Comparison of ENCODE assay signal across 26 cellular contexts in the genomic region with DNA sequence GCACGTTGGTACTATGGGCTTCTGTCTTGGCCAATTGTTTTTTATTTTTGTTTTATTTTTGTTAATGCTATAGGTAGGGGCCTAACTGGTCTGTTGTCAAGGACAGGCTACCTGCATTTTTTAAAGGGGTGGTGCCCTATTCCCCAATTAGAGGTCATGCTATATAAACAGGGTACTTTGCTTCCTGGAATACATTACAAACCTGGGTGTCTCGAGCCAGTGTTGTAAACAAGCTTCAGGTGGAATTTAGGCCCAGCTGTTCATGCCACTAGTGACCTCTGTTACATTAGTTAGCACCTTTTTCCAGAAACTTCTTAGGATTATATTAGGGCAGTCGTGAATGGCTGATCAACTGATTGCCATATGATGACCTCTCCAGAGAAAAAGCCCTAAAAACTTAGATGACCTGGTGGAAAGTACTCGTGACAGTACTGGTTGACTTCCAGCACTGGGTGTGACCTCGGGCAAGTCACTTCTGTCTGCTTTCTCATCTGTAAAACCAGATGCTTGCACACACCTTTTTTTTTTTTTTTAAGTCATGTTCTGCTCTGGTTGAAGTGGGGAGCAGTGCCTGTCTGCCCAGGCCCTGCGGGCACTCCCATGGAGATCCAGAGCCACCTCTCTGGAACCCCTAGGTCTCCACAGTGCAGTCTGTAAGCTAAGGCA. TPM values are rescaled to one million over a fixed set of nuclear protein-coding genes. Genes with fewer than 3 reads are reported as not detected.
DNase-seq lines count a peak whose midpoint lies in the region; ATAC-seq, FAIRE-seq and TF ChIP-seq lines count a peak whose summit lies in the region.
"Had no signal": no experiment of that assay in that cellular context is flagged by ENCODE, and none has a peak within 500 bp of the region (broad histone marks: within the 10 kb centered on the region; RNA-seq: fewer than 3 reads in every experiment).

No MANE protein-coding gene starts in this region.

- FAIRE-seq in pancreas (lab: Jason Lieb, UNC), result no peak
- FAIRE-seq: frontal cortex, GM19239, RCC 7860 had no signal

- peaks cover 16% of the 10 kb centered on the region for H3K27me3 Mint-ChIP-seq in endodermal cell (ENCODE audit: insufficient read depth)
- H3K27me3 Mint-ChIP-seq: activated CD4-positive, alpha-beta T cell treated with anti-CD3 and anti-CD28 coated beads, Interleukin-2, amount 10 ng/mL, durations not matched to agents 24 days and 14 days had no signal

- H3K27ac ChIP-seq in 22Rv1, result no peak overlapping the region
- H3K27ac ChIP-seq in PC-9, result no peak overlapping the region
- no peak overlapping the region for H3K27ac ChIP-seq in endodermal cell (ENCODE audit: low read depth, low read length)
- peak overlapping the region in 2 of 4 donors; percentile 39 to 82 for H3K27ac ChIP-seq in pancreas

- H3K27ac Mint-ChIP-seq in endodermal cell, result no peak overlapping the region
- H3K27ac Mint-ChIP-seq: activated CD4-positive, alpha-beta T cell treated with anti-CD3 and anti-CD28 coated beads, Interleukin-2, amount 10 ng/mL, durations not matched to agents 24 days and 14 days; stimulated activated effector memory CD8-positive, alpha-beta T cell treated with anti-CD3 and anti-CD28 coated beads, Interleukin-12 subunit alpha, Interleukin-12 subunit beta, amount 100 ng/mL, for 72 hours; T-helper 2 cell treated with Interferon-gamma antibody and Interleukin-4, amounts not matched to agents 5 μg/mL and 100 μg/mL, for 36 hours had no signal

- H3K9me3 ChIP-seq in PC-9 (ENCODE audit: insufficient read depth, low read depth), result no peaks in the 10 kb centered on the region
- H3K9me3 ChIP-seq in endodermal cell (ENCODE audit: control insufficient read depth, low read length), result no peaks in the 10 kb centered on the region
- no peaks in the 10 kb centered on the region for H3K9me3 ChIP-seq in pancreas

- no peaks in the 10 kb centered on the region for H3K36me3 Mint-ChIP-seq in endodermal cell (ENCODE audit: low read depth)
- H3K36me3 Mint-ChIP-seq: stimulated activated effector memory CD8-positive, alpha-beta T cell treated with anti-CD3 and anti-CD28 coated beads, Interleukin-12 subunit alpha, Interleukin-12 subunit beta, amount 100 ng/mL, for 72 hours had no signal

- no peak overlapping the region for H3K4me3 ChIP-seq in PC-9
- no peak overlapping the region for H3K4me3 ChIP-seq in endodermal cell (ENCODE audit: low read length)
- no peak overlapping the region for H3K4me3 ChIP-seq in pancreas

- H3K36me3 ChIP-seq in PC-9 (ENCODE audit: low read depth) (no peaks in the 10 kb centered on the region), endodermal cell (ENCODE audit: control insufficient read depth, insufficient read depth, low read length) (no peaks in the 10 kb centered on the region), pancreas (no peaks in the 10 kb centered on the region)

- POLR2A ChIA-PET in PC-9 (lab: Charles Lee; ENCODE audit: unreplicated experiment), result no interaction called here

- no peak overlapping the region for H2AFZ ChIP-seq in PC-9

- no TSS peak for BruUV-seq in PC-9 (replicated peaks; lab: Mats Ljungman, UMichigan)

- peak overlapping the region; percentile 28 for H3K4me2 ChIP-seq in PC-9

- H3K9me3 Mint-ChIP-seq in endodermal cell, result no peaks in the 10 kb centered on the region
- H3K9me3 Mint-ChIP-seq: activated CD4-positive, alpha-beta T cell treated with anti-CD3 and anti-CD28 coated beads, Interleukin-2, amount 10 ng/mL, durations not matched to agents 24 days and 14 days; stimulated activated effector memory CD8-positive, alpha-beta T cell treated with anti-CD3 and anti-CD28 coated beads, Interleukin-12 subunit alpha, Interleukin-12 subunit beta, amount 100 ng/mL, for 72 hours; T-helper 2 cell treated with Interferon-gamma antibody and Interleukin-4, amounts not matched to agents 5 μg/mL and 100 μg/mL, for 36 hours had no signal

- H3K27me3 ChIP-seq in PC-9 (ENCODE audit: insufficient read depth, low read depth) (no peaks in the 10 kb centered on the region), endodermal cell (ENCODE audit: control insufficient read depth, insufficient read depth, low read length, poor library complexity, severe bottlenecking) (peaks cover 36% of the 10 kb centered on the region), pancreas (no peaks in the 10 kb centered on the region)

- intact Hi-C loops in PC-9 (cut with micrococcal nuclease; ENCODE audit: unreplicated experiment) (loop anchor here (10.0 kb wide), 1 partner anchor 329 kb away; no protein-coding TSS in a partner anchor), pancreas (cut with DNase I) (loop anchor here in 1 of 3 donors (10.0 kb wide), 1 partner anchor 51 kb away; no protein-coding TSS in a partner anchor)

- peaks cover 5% of the 10 kb centered on the region; the same call in 1 of the 2 replicates for H3K9me2 ChIP-seq in PC-9 (ENCODE audit: insufficient read depth)

- no peak overlapping the region for H3K4me3 Mint-ChIP-seq in endodermal cell
- H3K4me3 Mint-ChIP-seq: activated CD4-positive, alpha-beta T cell treated with anti-CD3 and anti-CD28 coated beads, Interleukin-2, amount 10 ng/mL, durations not matched to agents 24 days and 14 days; stimulated activated effector memory CD8-positive, alpha-beta T cell treated with anti-CD3 and anti-CD28 coated beads, Interleukin-12 subunit alpha, Interleukin-12 subunit beta, amount 100 ng/mL, for 72 hours; T-helper 2 cell treated with Interferon-gamma antibody and Interleukin-4, amounts not matched to agents 5 μg/mL and 100 μg/mL, for 36 hours had no signal

- H3K4me1 ChIP-seq in PC-9 (replicated peaks; ENCODE audit: insufficient read depth), result peaks cover 32% of the 10 kb centered on the region
- H3K4me1 ChIP-seq in endodermal cell (ENCODE audit: control insufficient read depth, insufficient read depth, low read length), result no peaks in the 10 kb centered on the region
- H3K4me1 ChIP-seq in pancreas, result peaks cover 0 to 13% (median 11%) of the 10 kb centered on the region in 3 donors

- peaks cover 2% of the 10 kb centered on the region for H3K4me1 Mint-ChIP-seq in endodermal cell

- peaks cover 5% of the 10 kb centered on the region; the same call in 1 of the 2 replicates for H3F3A ChIP-seq in PC-9 (ENCODE audit: insufficient read depth, low read depth)

- no peaks in the 10 kb centered on the region for H4K20me1 ChIP-seq in PC-9 (ENCODE audit: insufficient read depth)

- H3K79me2 ChIP-seq in PC-9 (ENCODE audit: low read depth), result no peaks in the 10 kb centered on the region

- CTCF ChIA-PET in PC-9 (lab: Charles Lee), result interaction anchor here (0.6 to 0.8 kb wide), 3 partner anchors 42 to 72 kb away, joined by 3 to 12 read pairs (median 4); no protein-coding TSS in a partner anchor

- ATAC-seq in pancreas (peak; percentile 22 to 65 (median 38)), GM19324 (IDR thresholded peaks at IDR 0.05; ENCODE audit: low FRiP score, unreplicated experiment) (no peak)
- ATAC-seq: stimulated activated effector memory CD8-positive, alpha-beta T cell treated with anti-CD3 and anti-CD28 coated beads, Interleukin-12 subunit alpha, Interleukin-12 subunit beta, amount 100 ng/mL, for 72 hours had no signal

- peak; percentile 47; the same call in 1 of the 2 replicates for TF ChIP-seq CTCF in 22Rv1 (IDR thresholded peaks at IDR 0.05)
- TF ChIP-seq CTCF in PC-9 (conservative IDR thresholded peaks at IDR 0.05), result no peak
- no peak for TF ChIP-seq CTCF in endodermal cell (conservative IDR thresholded peaks at IDR 0.05)
- TF ChIP-seq CTCF in pancreas (IDR thresholded peaks at IDR 0.05), result no peak

- WGBS in endodermal cell (ENCODE audit: insufficient coverage in 1 of 2, insufficient read length in 1 of 2), 2 experiments, result 90 to 93% methylated on average over 4 to 6 of the region's 6 CpGs
- WGBS in pancreas, 2 donors, result 49 to 53% methylated on average over 6 of the region's 6 CpGs

- H3K9ac ChIP-seq in endodermal cell (ENCODE audit: extremely low read depth, low read length, poor library complexity, severe bottlenecking), result no peak overlapping the region

- DNase-seq in PC-9 (peak in 1 of 2 experiments; percentile 56), endodermal cell (peak; percentile 17), pancreas (peak in 1 of 6 donors; percentile 48), iPS-NIHi11 (ENCODE audit: low spot score) (no peak), C1 segment of cervical spinal cord (lab: John Stamatoyannopoulos, UW) (no peak), HuH-7 (ENCODE audit: low spot score) (no peak)
- DNase-seq: activated CD4-positive, alpha-beta T cell treated with anti-CD3 and anti-CD28 coated beads, Interleukin-2, amount 10 ng/mL, durations not matched to agents 24 days and 14 days; activated gamma-delta T cell; activated T-cell treated with anti-CD3 and anti-CD28 coated beads, Interleukin-2, amount 50 U/mL, for 1 hour; central memory CD4-positive, alpha-beta T cell; dermis blood vessel endothelial cell; DMS 273 treated with DMSO at 0.1 percent for 48 hours; EL; GOT3; KG1; NCI-H1417 treated with DMSO at 0.1 percent for 48 hours; NCI-H2029 treated with DMSO at 0.1 percent for 48 hours; NCI-H526; SIG-M5 had no signal

RNA-seq across cellular contexts. Expression of gene ELK4, which starts 46.5 kb away (rescaled TPM):
- total RNA-seq in PC-9 (2021) (40.3 and 48.1 TPM in 2 replicates), endodermal cell (10 to 100 TPM; 29.6 to 41.6 TPM), pancreas (10 to 100 TPM; 18.5 to 42.7 (median 26.6) TPM)
- polyA plus RNA-seq in endodermal cell (2013, experiment 1 of 2), result 10.4 TPM
- 12.1 TPM for polyA plus RNA-seq in endodermal cell (2013, experiment 2 of 2)
- polyA plus RNA-seq in pancreas, result 1 to 10 TPM; 5.7 to 7.2 TPM
